Comparison of ENCODE assay signal across 11 cellular contexts in the genomic region with DNA sequence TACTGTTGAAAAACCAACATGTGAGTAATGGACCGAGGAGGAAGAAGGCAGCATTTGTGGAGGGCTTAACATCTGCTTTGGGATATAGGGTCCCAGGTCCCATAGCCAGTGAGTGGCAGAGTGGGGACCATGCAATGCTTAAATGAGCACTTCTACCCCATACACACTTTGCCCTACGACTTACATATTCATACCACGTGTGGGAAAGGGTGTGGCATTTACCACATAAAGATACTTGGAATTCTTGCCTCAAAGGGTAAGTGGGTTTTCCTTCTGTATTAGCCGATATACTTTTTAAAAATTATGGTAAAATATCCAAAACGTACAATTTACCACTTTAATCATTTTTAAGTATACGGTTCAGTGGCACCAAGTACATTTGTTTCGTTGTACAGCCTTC.
DNase-seq lines count a peak whose midpoint lies in the region; ATAC-seq and TF ChIP-seq lines count a peak whose summit lies in the region.
"Had no signal": no experiment of that assay in that cellular context is flagged by ENCODE, and none has a peak within 500 bp of the region (broad histone marks: within the 10 kb centered on the region; RNA-seq: fewer than 3 reads in every experiment).

No MANE protein-coding gene starts in this region.

- 66 to 79% methylated on average over 7 of the region's 7 CpGs for WGBS in sigmoid colon, 2 donors
- 48 to 51% methylated on average over 7 of the region's 7 CpGs for WGBS in lower leg skin, 2 donors

- DNase-seq in SJCRH30 (no peak), epithelial cell of prostate (ENCODE audit: low read depth, low spot score) (no peak), sigmoid colon (no peak), Caco-2 (no peak), lower leg skin (ENCODE audit: low spot score in 2 of 2) (no peak)

- no peaks in the 10 kb centered on the region for H3K9me3 Mint-ChIP-seq in Caco-2 (ENCODE audit: unreplicated experiment)

- no TSS peak for BruUV-seq in Caco-2 (replicated peaks; lab: Mats Ljungman, UMichigan)

- peaks cover 0 to 42% (median 0%) of the 10 kb centered on the region in 11 experiments; a peak in 2 of 22 replicates for H4K20me1 ChIP-seq in BLaER1 treated with 17β-estradiol and CSF1 and Interleukin-3, amounts not matched to agents 10 nM and 100 nM

- peak overlapping the region in 9 of 11 experiments; percentile 37 to 84 (median 68); a peak in 16 of 22 replicates for H3K27ac ChIP-seq in BLaER1 treated with 17β-estradiol and CSF1 and Interleukin-3, amounts not matched to agents 10 nM and 100 nM
- peak overlapping the region; percentile 71 for H3K27ac ChIP-seq in SJCRH30
- peak overlapping the region; percentile 97 for H3K27ac ChIP-seq in epithelial cell of prostate
- H3K27ac ChIP-seq in sigmoid colon = peak overlapping the region; percentile 53 to 81 (median 74)
- H3K27ac ChIP-seq: neural progenitor cell had no signal

- no peak overlapping the region for H3K4me3 ChIP-seq in BLaER1 treated with 17β-estradiol and CSF1 and Interleukin-3, amounts not matched to agents 10 nM and 100 nM
- H3K4me3 ChIP-seq in SJCRH30 (no peak overlapping the region), sigmoid colon (no peak overlapping the region), Caco-2 (ENCODE audit: low read depth, low read length) (no peak overlapping the region), lower leg skin (ENCODE audit: low read depth, poor library complexity, severe bottlenecking) (no peak overlapping the region)
- H3K4me3 ChIP-seq: neural progenitor cell had no signal

- no peaks in the 10 kb centered on the region for H3K36me3 Mint-ChIP-seq in Caco-2 (ENCODE audit: insufficient read depth, unreplicated experiment)
- H3K36me3 Mint-ChIP-seq: CD14-positive monocyte, neural progenitor cell had no signal

- CTCF ChIA-PET in Caco-2 (lab: Charles Lee) = interaction anchor here (0.6 to 1.0 kb wide), 3 partner anchors 121 to 382 kb away, joined by 3 to 6 read pairs (median 4); no protein-coding TSS in a partner anchor

- TF ChIP-seq POLR2A in sigmoid colon (IDR thresholded peaks at IDR 0.05) = no peak
- no peak for TF ChIP-seq POLR2A in lower leg skin (IDR thresholded peaks at IDR 0.05)

- H3K27me3 ChIP-seq in BLaER1 treated with 17β-estradiol and CSF1 and Interleukin-3, amounts not matched to agents 10 nM and 100 nM = no peaks in the 10 kb centered on the region
- H3K27me3 ChIP-seq in SJCRH30 (no peaks in the 10 kb centered on the region; the same call in 1 of the 2 replicates), sigmoid colon (no peaks in the 10 kb centered on the region), Caco-2 (replicated peaks; ENCODE audit: control insufficient read depth, insufficient read depth, low read length) (no peaks in the 10 kb centered on the region)
- H3K27me3 ChIP-seq: dorsolateral prefrontal cortex, neural progenitor cell had no signal

- H3K4me1 Mint-ChIP-seq in Caco-2 (ENCODE audit: low read depth, unreplicated experiment) = no peaks in the 10 kb centered on the region

- H3K27ac Mint-ChIP-seq in Caco-2 (ENCODE audit: unreplicated experiment) = no peak overlapping the region
- H3K27ac Mint-ChIP-seq: neural progenitor cell had no signal

- H3K4me3 Mint-ChIP-seq in Caco-2 (ENCODE audit: unreplicated experiment) = no peak overlapping the region
- H3K4me3 Mint-ChIP-seq: neural progenitor cell had no signal

- TF ChIP-seq CTCF in sigmoid colon (IDR thresholded peaks at IDR 0.05) (no peak), Caco-2 (IDR thresholded peaks at IDR 0.05; ENCODE audit: insufficient read depth in 1 of 2, low read depth in 1 of 2, low read length in 1 of 2, severe bottlenecking in 1 of 2, unreplicated experiment in 1 of 2) (no peak), lower leg skin (IDR thresholded peaks at IDR 0.05) (no peak)

- no peak for ATAC-seq in HG03520 (IDR thresholded peaks at IDR 0.05; ENCODE audit: unreplicated experiment)
- ATAC-seq in HG03342 (IDR thresholded peaks at IDR 0.05; ENCODE audit: unreplicated experiment) = no peak

- peaks cover 0 to 47% (median 24%) of the 10 kb centered on the region in 10 experiments; a peak in 15 of 20 replicates for H3K4me1 ChIP-seq in BLaER1 treated with 17β-estradiol and CSF1 and Interleukin-3, amounts not matched to agents 10 nM and 100 nM
- H3K4me1 ChIP-seq in SJCRH30 = peaks cover 21% of the 10 kb centered on the region
- H3K4me1 ChIP-seq in sigmoid colon = peaks cover 0 to 22% (median 19%) of the 10 kb centered on the region in 4 donors
- H3K4me1 ChIP-seq in Caco-2 = no peaks in the 10 kb centered on the region
- H3K4me1 ChIP-seq: neural progenitor cell had no signal

- no peak for TF ChIP-seq EP300 in sigmoid colon (IDR thresholded peaks at IDR 0.05)

- H3K9me3 ChIP-seq in BLaER1 treated with 17β-estradiol and CSF1 and Interleukin-3, amounts not matched to agents 10 nM and 100 nM (replicated peaks in 1 of 11) = no peaks in the 10 kb centered on the region; a peak in 1 of 22 replicates
- H3K9me3 ChIP-seq in SJCRH30 (replicated peaks) (no peaks in the 10 kb centered on the region; the same call in 1 of the 2 replicates), sigmoid colon (no peaks in the 10 kb centered on the region), Caco-2 (no peaks in the 10 kb centered on the region)

- peaks cover 19% of the 10 kb centered on the region for H3K27me3 Mint-ChIP-seq in Caco-2 (ENCODE audit: insufficient read depth, unreplicated experiment)

- POLR2A ChIA-PET in Caco-2 (lab: Charles Lee) = no interaction called here

- peak overlapping the region in 3 of 11 experiments; percentile 23 to 59 (median 54); a peak in 4 of 22 replicates for H3K9ac ChIP-seq in BLaER1 treated with 17β-estradiol and CSF1 and Interleukin-3, amounts not matched to agents 10 nM and 100 nM
- H3K9ac ChIP-seq: neural progenitor cell had no signal

- intact Hi-C loops in sigmoid colon (cut with DNase I) (loop anchor here (5.0 to 10.0 kb wide), 2 partner anchors 117 to 200 kb away; a partner anchor contains a TSS), Caco-2 (cut with micrococcal nuclease; ENCODE audit: unreplicated experiment) (no loop called here), lower leg skin (cut with DNase I; ENCODE audit: low total_unique reads) (loop anchor here (10.0 kb wide), 1 partner anchor 377 kb away; no protein-coding TSS in a partner anchor)

- peak overlapping the region in 6 of 11 experiments; percentile 31 to 64 (median 50); a peak in 12 of 22 replicates for H3K4me2 ChIP-seq in BLaER1 treated with 17β-estradiol and CSF1 and Interleukin-3, amounts not matched to agents 10 nM and 100 nM
- H3K4me2 ChIP-seq: neural progenitor cell had no signal

- no peaks in the 10 kb centered on the region for H3K36me3 ChIP-seq in BLaER1 treated with 17β-estradiol and CSF1 and Interleukin-3, amounts not matched to agents 10 nM and 100 nM
- H3K36me3 ChIP-seq in SJCRH30 = no peaks in the 10 kb centered on the region
- no peaks in the 10 kb centered on the region for H3K36me3 ChIP-seq in sigmoid colon
- H3K36me3 ChIP-seq in Caco-2 (ENCODE audit: control insufficient read depth, insufficient read depth, low read length) = no peaks in the 10 kb centered on the region
- H3K36me3 ChIP-seq: neural progenitor cell had no signal
